ENCODE assay signal across 20 cellular contexts in the genomic region with DNA sequence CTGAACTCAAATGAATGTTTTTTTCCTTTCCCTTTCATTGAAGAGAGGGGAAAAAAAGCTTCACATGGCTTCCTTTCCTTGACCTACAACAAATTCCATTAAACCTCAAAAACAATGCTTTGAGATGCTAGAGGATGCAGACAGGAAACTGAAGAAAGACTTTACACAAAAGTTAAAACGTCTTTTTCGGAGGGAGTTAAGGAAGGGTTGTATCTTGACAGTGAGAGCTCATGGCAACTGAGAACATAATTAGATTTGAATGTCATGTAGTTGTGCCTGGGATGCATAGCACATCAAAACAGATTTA.
DNase-seq lines count a peak whose midpoint lies in the region; ATAC-seq, FAIRE-seq and TF ChIP-seq lines count a peak whose summit lies in the region.
"Had no signal": no experiment of that assay in that cellular context is flagged by ENCODE, and none has a peak within 500 bp of the region (broad histone marks: within the 10 kb centered on the region; RNA-seq: fewer than 3 reads in every experiment).

No MANE protein-coding gene starts in this region.

- no peak for TF ChIP-seq CTCF in ascending aorta (IDR thresholded peaks at IDR 0.05)

- H3K4me3 ChIP-seq in ascending aorta (no peak overlapping the region), skeletal muscle tissue (ENCODE audit: low read length in 3 of 3) (no peak overlapping the region)
- H3K4me3 ChIP-seq: mucosa of descending colon, ovary, sigmoid colon had no signal

- H3K9me3 ChIP-seq in ascending aorta (no peaks in the 10 kb centered on the region), skeletal muscle tissue (ENCODE audit: control insufficient read depth in 3 of 3, low read length in 3 of 3) (no peaks in the 10 kb centered on the region)
- H3K9me3 ChIP-seq: mucosa of descending colon, ovary, sigmoid colon had no signal

- no peak overlapping the region for H3K9ac ChIP-seq in skeletal muscle tissue (ENCODE audit: low read depth in 1 of 3, low read length in 3 of 3)

- no peaks in the 10 kb centered on the region for H3K4me1 Mint-ChIP-seq in natural killer cell treated with Interleukin-12 subunit alpha and Interleukin-12 subunit beta and Interleukin-15 and Interleukin-18, amount 100 ng/mL, for 72 hours (ENCODE audit: low read depth in 2 of 2)
- H3K4me1 Mint-ChIP-seq: central memory CD8-positive, alpha-beta T cell had no signal

- FAIRE-seq in GM12892 (lab: Jason Lieb, UNC): peak; percentile 54
- no peak for FAIRE-seq in HTR-8/SVneo (lab: Jason Lieb, UNC)

- H3K27ac ChIP-seq in ascending aorta (peak overlapping the region; percentile 62 to 66), skeletal muscle tissue (ENCODE audit: low read depth, low read length) (peak overlapping the region; percentile 18)
- H3K27ac ChIP-seq: ovary had no signal

- H3K4me1 ChIP-seq in ascending aorta: peaks cover 9 to 45% of the 10 kb centered on the region in 2 donors
- H3K4me1 ChIP-seq in skeletal muscle tissue (ENCODE audit: control insufficient read depth in 3 of 3, insufficient read depth in 3 of 3, low read length in 3 of 3): peaks cover 0 to 15% (median 2%) of the 10 kb centered on the region in 3 donors

- intact Hi-C loops in ascending aorta (cut with DNase I): no loop called here

- no peak for TF ChIP-seq POLR2A in GM12892 (IDR thresholded peaks at IDR 0.05; ENCODE audit: low read depth, low read length)

- H3K36me3 Mint-ChIP-seq in natural killer cell treated with Interleukin-12 subunit alpha and Interleukin-12 subunit beta and Interleukin-15 and Interleukin-18, amount 100 ng/mL, for 72 hours: peaks cover 5% of the 10 kb centered on the region
- H3K36me3 Mint-ChIP-seq: activated naive CD8-positive, alpha-beta T cell treated with anti-CD3 and anti-CD28 coated beads, Interleukin-2, amount 10 ng/mL, durations not matched to agents 7 days and 5 days had no signal

- H3K27me3 Mint-ChIP-seq in natural killer cell treated with Interleukin-12 subunit alpha and Interleukin-12 subunit beta and Interleukin-15 and Interleukin-18, amount 100 ng/mL, for 72 hours: peaks cover 32 to 46% of the 10 kb centered on the region in 2 donors

- H3K27me3 ChIP-seq in ascending aorta (no peaks in the 10 kb centered on the region), skeletal muscle tissue (ENCODE audit: control insufficient read depth in 3 of 3, insufficient read depth in 3 of 3, low read length in 3 of 3) (peaks cover 0 to 2% (median 0%) of the 10 kb centered on the region in 3 donors)
- H3K27me3 ChIP-seq: ovary, sigmoid colon had no signal

- no peaks in the 10 kb centered on the region for H3K36me3 ChIP-seq in ascending aorta
- H3K36me3 ChIP-seq in skeletal muscle tissue (ENCODE audit: control insufficient read depth in 3 of 3, insufficient read depth in 3 of 3, low read length in 3 of 3): no peaks in the 10 kb centered on the region
- H3K36me3 ChIP-seq: ovary, sigmoid colon had no signal

- H3K4me3 Mint-ChIP-seq in natural killer cell treated with Interleukin-12 subunit alpha and Interleukin-12 subunit beta and Interleukin-15 and Interleukin-18, amount 100 ng/mL, for 72 hours: no peak overlapping the region
- H3K4me3 Mint-ChIP-seq: activated naive CD8-positive, alpha-beta T cell treated with anti-CD3 and anti-CD28 coated beads, Interleukin-2, amount 10 ng/mL, durations not matched to agents 7 days and 5 days; central memory CD8-positive, alpha-beta T cell; effector memory CD8-positive, alpha-beta T cell; HFFc6 had no signal

- H3K9me3 Mint-ChIP-seq in natural killer cell treated with Interleukin-12 subunit alpha and Interleukin-12 subunit beta and Interleukin-15 and Interleukin-18, amount 100 ng/mL, for 72 hours: peaks cover 4% of the 10 kb centered on the region
- H3K9me3 Mint-ChIP-seq: central memory CD8-positive, alpha-beta T cell; effector memory CD8-positive, alpha-beta T cell; HFFc6 had no signal

- ATAC-seq in natural killer cell treated with Interleukin-12 subunit alpha and Interleukin-12 subunit beta and Interleukin-15 and Interleukin-18, amount 100 ng/mL, for 72 hours: no peak
- ATAC-seq: effector memory CD8-positive, alpha-beta T cell; left cardiac atrium; mucosa of descending colon had no signal

- no peak overlapping the region for H3K27ac Mint-ChIP-seq in natural killer cell treated with Interleukin-12 subunit alpha and Interleukin-12 subunit beta and Interleukin-15 and Interleukin-18, amount 100 ng/mL, for 72 hours
- H3K27ac Mint-ChIP-seq: activated naive CD8-positive, alpha-beta T cell treated with anti-CD3 and anti-CD28 coated beads, Interleukin-2, amount 10 ng/mL, durations not matched to agents 7 days and 5 days; effector memory CD8-positive, alpha-beta T cell; HFFc6 had no signal

- in situ Hi-C loops in KBM-7 (cut with MboI; ENCODE audit: low pct_unique_long_range_greater_than_20kb, low sequenced_read_pairs): no loop called here

- no peak for DNase-seq in GM12892 (ENCODE audit: insufficient read length)
- DNase-seq in ascending aorta (ENCODE audit: low spot score in 2 of 2): no peak
- peak; percentile 22 for DNase-seq in glomerular endothelial cell (ENCODE audit: extremely low read depth, low read depth, low spot score)
- DNase-seq in EL: no peak
- DNase-seq in natural killer cell treated with Interleukin-12 subunit alpha and Interleukin-12 subunit beta and Interleukin-15 and Interleukin-18, amount 100 ng/mL, for 72 hours (ENCODE audit: low spot score): no peak
- no peak for DNase-seq in KBM-7
- no peak for DNase-seq in HTR-8/SVneo (ENCODE audit: insufficient read length, low spot score)
- DNase-seq: activated CD4-positive, alpha-beta T cell treated with anti-CD3 and anti-CD28 coated beads for 1 hour; activated naive CD8-positive, alpha-beta T cell treated with anti-CD3 and anti-CD28 coated beads, Interleukin-2, amount 10 ng/mL, durations not matched to agents 7 days and 5 days; COR-L47; effector memory CD8-positive, alpha-beta T cell; HFFc6; left cardiac atrium; mucosa of descending colon; NCI-H69; ovary; sigmoid colon; stimulated activated CD4-positive, alpha-beta T cell treated with anti-CD3 and anti-CD28 coated beads, Interleukin-2, amount 100 ng/mL, for 24 hours had no signal
